In the genomic region with DNA sequence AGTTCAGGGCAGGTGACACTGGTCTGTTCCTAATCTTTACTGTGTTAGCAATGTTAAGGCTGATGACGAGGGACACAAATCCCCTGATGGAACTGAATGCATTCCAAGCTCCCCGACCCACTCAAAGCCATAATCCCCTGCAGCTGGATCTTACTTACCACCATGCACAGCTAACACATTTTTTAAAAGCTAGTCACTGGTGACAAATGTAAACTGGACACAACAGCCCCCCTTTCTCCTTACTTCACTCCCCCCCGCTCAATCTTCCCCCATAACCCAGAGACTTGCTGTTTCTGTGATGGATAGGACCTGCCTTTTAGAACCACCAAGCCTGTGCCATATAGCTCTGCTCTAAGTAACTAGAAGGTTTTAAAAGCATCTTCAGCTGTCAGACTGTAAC, we compare ENCODE assay signal across 9 cellular contexts. TPM values are rescaled to one million over a fixed set of nuclear protein-coding genes. Genes with fewer than 3 reads are reported as not detected.
DNase-seq lines count a peak whose midpoint lies in the region; ATAC-seq lines count a peak whose summit lies in the region.
"Had no signal": no experiment of that assay in that cellular context is flagged by ENCODE, and none has a peak within 500 bp of the region (broad histone marks: within the 10 kb centered on the region; RNA-seq: fewer than 3 reads in every experiment).

No MANE protein-coding gene starts in this region.

- ATAC-seq in activated naive CD4-positive, alpha-beta T cell treated with anti-CD3 and anti-CD28 coated beads, Interleukin-2, amount 50 U/mL, for 72 hours, result no peak
- ATAC-seq in HG03095 (IDR thresholded peaks at IDR 0.05; ENCODE audit: unreplicated experiment), result no peak

- no peaks in the 10 kb centered on the region for H3K9me3 Mint-ChIP-seq in activated naive CD4-positive, alpha-beta T cell treated with anti-CD3 and anti-CD28 coated beads, Interleukin-2, amount 50 U/mL, for 72 hours

- no peak overlapping the region for H3K27ac Mint-ChIP-seq in activated naive CD4-positive, alpha-beta T cell treated with anti-CD3 and anti-CD28 coated beads, Interleukin-2, amount 50 U/mL, for 72 hours

- DNase-seq in AG08396 (ENCODE audit: low spot score), result peak; percentile 67
- DNase-seq in M059J (ENCODE audit: low read depth), result peak; percentile 76
- peak; percentile 52 for DNase-seq in ecto neural progenitor cell (ENCODE audit: low spot score)
- peak; percentile 79 for DNase-seq in myocyte (ENCODE audit: low read depth)
- no peak for DNase-seq in stimulated activated CD4-positive, alpha-beta T cell treated with anti-CD3 and anti-CD28 coated beads, Interleukin-1b, Interleukin-23, amount 100 ng/mL, for 48 hours
- no peak for DNase-seq in activated effector memory CD4-positive, alpha-beta T cell treated with Interleukin-2 at 50 U/mL for 16 hours
- DNase-seq in activated naive CD4-positive, alpha-beta T cell treated with anti-CD3 and anti-CD28 coated beads, Interleukin-2, amount 50 U/mL, for 72 hours (ENCODE audit: low spot score in 2 of 2), result no peak
- DNase-seq: central memory CD4-positive, alpha-beta T cell had no signal

- peaks cover 0 to 6% of the 10 kb centered on the region in 2 donors for H3K36me3 Mint-ChIP-seq in activated naive CD4-positive, alpha-beta T cell treated with anti-CD3 and anti-CD28 coated beads, Interleukin-2, amount 50 U/mL, for 72 hours

RNA-seq across cellular contexts. Expression of a gene that starts 44.5 kb away (rescaled TPM):
- total RNA-seq in M059J (2014; rRNA removed; shearing (Covaris generic)), result 5.5 and 7.0 TPM in 2 replicates
- total RNA-seq in myocyte, result 31.8 and 32.4 TPM in 2 replicates
- 6.7 TPM for polyA plus RNA-seq in myocyte (2012)
- total RNA-seq in activated naive CD4-positive, alpha-beta T cell treated with anti-CD3 and anti-CD28 coated beads, Interleukin-2, amount 50 U/mL, for 72 hours, result not detected

Comparison
In these comparisons a context has a peak if more than half of its experiments do, and no peak if none do; other contexts are left out.
1. DNase-seq: peak in AG08396 (single experiment), M059J (single experiment), ecto neural progenitor cell (single experiment) and myocyte (single experiment); none in stimulated activated CD4-positive, alpha-beta T cell treated with anti-CD3 and anti-CD28 coated beads, Interleukin-1b, Interleukin-23, amount 100 ng/mL, for 48 hours (single experiment), activated effector memory CD4-positive, alpha-beta T cell treated with Interleukin-2 at 50 U/mL for 16 hours (single experiment) and activated naive CD4-positive, alpha-beta T cell treated with anti-CD3 and anti-CD28 coated beads, Interleukin-2, amount 50 U/mL, for 72 hours (0 of 2).